16 cellular contexts compared by ENCODE assay signal in the genomic region with DNA sequence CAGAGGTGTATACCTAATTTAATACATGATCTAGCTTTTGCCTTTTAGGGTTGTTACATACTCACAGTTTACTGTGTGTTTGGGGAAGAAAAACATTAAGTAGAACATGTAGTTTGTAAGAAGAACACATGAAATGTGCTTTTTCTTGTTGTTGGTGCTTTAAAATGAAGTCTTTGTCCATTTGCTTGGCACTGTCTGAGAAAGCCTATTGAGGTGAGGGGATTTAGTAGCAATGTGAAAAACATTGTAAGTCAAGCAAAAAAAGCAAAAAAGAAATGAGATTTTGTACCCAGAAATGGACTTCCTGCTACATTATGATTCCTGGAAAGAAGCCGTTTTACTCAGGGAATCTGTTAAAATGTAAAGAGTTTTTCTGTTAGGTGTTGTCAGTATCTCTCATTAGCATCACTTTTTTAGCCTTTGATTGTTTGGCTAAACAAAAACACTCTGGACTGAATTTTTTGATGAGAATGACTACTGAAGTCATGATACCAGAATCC. TPM values are rescaled to one million over a fixed set of nuclear protein-coding genes. Genes with fewer than 3 reads are reported as not detected.
A peak's percentile ranks its signal among the peaks of the same experiment; 100 is the strongest.
DNase-seq lines count a peak whose midpoint lies in the region; ATAC-seq and TF ChIP-seq lines count a peak whose summit lies in the region.
"Had no signal": no experiment of that assay in that cellular context is flagged by ENCODE, and none has a peak within 500 bp of the region (broad histone marks: within the 10 kb centered on the region; RNA-seq: fewer than 3 reads in every experiment).

No MANE protein-coding gene starts in this region.

- peak overlapping the region; percentile 82 for H3K27ac ChIP-seq in angular gyrus (ENCODE audit: low read depth, low read length)
- no peak overlapping the region for H3K27ac ChIP-seq in foreskin keratinocyte

- peak overlapping the region; percentile 35 for H3K27ac Mint-ChIP-seq in activated naive CD8-positive, alpha-beta T cell
- no peak overlapping the region for H3K27ac Mint-ChIP-seq in activated naive CD8-positive, alpha-beta T cell treated with anti-CD3 and anti-CD28 coated beads, Interleukin-2, amount 50 U/mL, for 24 hours
- peak overlapping the region in 9 of 10 donors; percentile 8 to 80 (median 32) for H3K27ac Mint-ChIP-seq in naive thymus-derived CD8-positive, alpha-beta T cell

- no peak for TF ChIP-seq CTCF in foreskin keratinocyte (conservative IDR thresholded peaks at IDR 0.05)

- no peaks in the 10 kb centered on the region for H3K9me3 Mint-ChIP-seq in activated naive CD8-positive, alpha-beta T cell (ENCODE audit: low read depth)
- no peaks in the 10 kb centered on the region for H3K9me3 Mint-ChIP-seq in activated naive CD8-positive, alpha-beta T cell treated with anti-CD3 and anti-CD28 coated beads, Interleukin-2, amount 50 U/mL, for 24 hours
- no peaks in the 10 kb centered on the region for H3K9me3 Mint-ChIP-seq in naive thymus-derived CD8-positive, alpha-beta T cell
- H3K9me3 Mint-ChIP-seq: neural crest cell had no signal

- H3K4me3 Mint-ChIP-seq in activated naive CD8-positive, alpha-beta T cell: no peak overlapping the region
- H3K4me3 Mint-ChIP-seq in activated naive CD8-positive, alpha-beta T cell treated with anti-CD3 and anti-CD28 coated beads, Interleukin-2, amount 50 U/mL, for 24 hours: no peak overlapping the region
- H3K4me3 Mint-ChIP-seq in naive thymus-derived CD8-positive, alpha-beta T cell: peak overlapping the region in 3 of 10 donors; percentile 1 to 32 (median 7)
- H3K4me3 Mint-ChIP-seq: neural crest cell had no signal

- no peaks in the 10 kb centered on the region for H3K27me3 ChIP-seq in foreskin keratinocyte
- H3K27me3 ChIP-seq: heart right ventricle had no signal

- no peak for DNase-seq in activated naive CD8-positive, alpha-beta T cell treated with anti-CD3 and anti-CD28 coated beads, Interleukin-2, amount 50 U/mL, for 24 hours
- DNase-seq in naive thymus-derived CD8-positive, alpha-beta T cell: no peak
- no peak for DNase-seq in foreskin keratinocyte
- DNase-seq in activated naive CD4-positive, alpha-beta T cell (lab: John Stamatoyannopoulos, UW): no peak
- DNase-seq: activated CD8-positive, alpha-beta memory T cell treated with anti-CD3 and anti-CD28 coated beads, Interleukin-2, amount 50 U/mL, for 4 hours; COR-L47; effector CD8-positive, alpha-beta T cell; heart right ventricle; mesendoderm; NCI-H226; stimulated activated naive CD4-positive, alpha-beta T cell had no signal

- H3K4me1 ChIP-seq in foreskin keratinocyte: no peaks in the 10 kb centered on the region

- peaks cover 49% of the 10 kb centered on the region for H3K4me1 Mint-ChIP-seq in activated naive CD8-positive, alpha-beta T cell (ENCODE audit: low read depth)
- H3K4me1 Mint-ChIP-seq in activated naive CD8-positive, alpha-beta T cell treated with anti-CD3 and anti-CD28 coated beads, Interleukin-2, amount 50 U/mL, for 24 hours: peaks cover 49% of the 10 kb centered on the region
- peaks cover 11 to 55% (median 33%) of the 10 kb centered on the region in 4 donors for H3K4me1 Mint-ChIP-seq in naive thymus-derived CD8-positive, alpha-beta T cell

- POLR2A ChIA-PET in naive thymus-derived CD8-positive, alpha-beta T cell (lab: Charles Lee): no interaction called here

- H3K36me3 Mint-ChIP-seq in activated naive CD8-positive, alpha-beta T cell: peaks cover 17% of the 10 kb centered on the region
- H3K36me3 Mint-ChIP-seq in activated naive CD8-positive, alpha-beta T cell treated with anti-CD3 and anti-CD28 coated beads, Interleukin-2, amount 50 U/mL, for 24 hours (ENCODE audit: low read depth): peaks cover 22% of the 10 kb centered on the region
- peaks cover 5 to 64% (median 20%) of the 10 kb centered on the region in 3 donors for H3K36me3 Mint-ChIP-seq in naive thymus-derived CD8-positive, alpha-beta T cell

- no peaks in the 10 kb centered on the region for H3K27me3 Mint-ChIP-seq in activated naive CD8-positive, alpha-beta T cell
- no peaks in the 10 kb centered on the region for H3K27me3 Mint-ChIP-seq in activated naive CD8-positive, alpha-beta T cell treated with anti-CD3 and anti-CD28 coated beads, Interleukin-2, amount 50 U/mL, for 24 hours
- H3K27me3 Mint-ChIP-seq in naive thymus-derived CD8-positive, alpha-beta T cell: no peaks in the 10 kb centered on the region

- ATAC-seq in activated naive CD8-positive, alpha-beta T cell treated with anti-CD3 and anti-CD28 coated beads, Interleukin-2, amount 50 U/mL, for 24 hours: no peak
- no peak for ATAC-seq in naive thymus-derived CD8-positive, alpha-beta T cell
- ATAC-seq in HG03565 (IDR thresholded peaks at IDR 0.05; ENCODE audit: unreplicated experiment): no peak
- ATAC-seq in HG03280 (IDR thresholded peaks at IDR 0.05; ENCODE audit: unreplicated experiment): no peak
- no peak for ATAC-seq in foreskin keratinocyte
- ATAC-seq: heart right ventricle had no signal

RNA-seq across cellular contexts. Expression of a gene that starts 59.9 kb away (rescaled TPM):
- 10 to 100 TPM; 52.0 to 60.2 TPM for total RNA-seq in naive thymus-derived CD8-positive, alpha-beta T cell
- 1 to 10 TPM; 2.9 to 5.9 (median 2.9) TPM for polyA plus RNA-seq in naive thymus-derived CD8-positive, alpha-beta T cell
- 4.5 and 6.9 TPM in 2 replicates for total RNA-seq in foreskin keratinocyte
- 0.95 and 1.2 TPM in 2 replicates for polyA plus RNA-seq in foreskin keratinocyte
